In genomic region chr5:79999722-80000121, GRCh38 we compare ENCODE assay signal across 24 cellular contexts. TPM values are rescaled to one million over a fixed set of nuclear protein-coding genes. Genes with fewer than 3 reads are reported as not detected.
A peak's percentile ranks its signal among the peaks of the same experiment; 100 is the strongest.
DNase-seq lines count a peak whose midpoint lies in the region; ATAC-seq and TF ChIP-seq lines count a peak whose summit lies in the region.
"Had no signal": no experiment of that assay in that cellular context is flagged by ENCODE, and none has a peak within 500 bp of the region (broad histone marks: within the 10 kb centered on the region; RNA-seq: fewer than 3 reads in every experiment).

No MANE protein-coding gene starts in this region.

- POLR2A ChIA-PET in activated CD8-positive, alpha-beta T cell treated with anti-CD3 and anti-CD28 coated beads for 36 hours (lab: Charles Lee), result interaction anchor here (1.2 kb wide), 1 partner anchor 8 kb away, joined by 4 read pairs; the partner anchor contains the start of gene MTX3
- POLR2A ChIA-PET in activated CD8-positive, alpha-beta T cell treated with anti-CD3 and anti-CD28 coated beads, Interleukin-2, amount 10 ng/mL, durations not matched to agents 7 days and 5 days (lab: Charles Lee), result no interaction called here

- H3K27ac Mint-ChIP-seq in activated CD8-positive, alpha-beta T cell treated with anti-CD3 and anti-CD28 coated beads for 36 hours, result no peak overlapping the region
- no peak overlapping the region for H3K27ac Mint-ChIP-seq in activated CD8-positive, alpha-beta T cell treated with anti-CD3 and anti-CD28 coated beads, Interleukin-2, amount 10 ng/mL, durations not matched to agents 7 days and 5 days
- H3K27ac Mint-ChIP-seq in stimulated activated naive CD8-positive, alpha-beta T cell treated with anti-CD3 and anti-CD28 coated beads, Interleukin-15, amount 100 ng/mL, for 72 hours, result no peak overlapping the region
- H3K27ac Mint-ChIP-seq: CD14-positive monocyte; CD4-positive, alpha-beta memory T cell; CD4-positive, CD25-positive, alpha-beta regulatory T cell; CD8-positive, alpha-beta memory T cell had no signal

- H3K27ac ChIP-seq in coronary artery (no peak overlapping the region), tibial nerve (no peak overlapping the region)
- H3K27ac ChIP-seq: 22Rv1, BLaER1 had no signal

- no peaks in the 10 kb centered on the region for H3K27me3 Mint-ChIP-seq in activated CD8-positive, alpha-beta T cell treated with anti-CD3 and anti-CD28 coated beads for 36 hours
- H3K27me3 Mint-ChIP-seq in activated CD8-positive, alpha-beta T cell treated with anti-CD3 and anti-CD28 coated beads, Interleukin-2, amount 10 ng/mL, durations not matched to agents 7 days and 5 days (ENCODE audit: low read depth), result no peaks in the 10 kb centered on the region
- H3K27me3 Mint-ChIP-seq in stimulated activated naive CD8-positive, alpha-beta T cell treated with anti-CD3 and anti-CD28 coated beads, Interleukin-15, amount 100 ng/mL, for 72 hours, result no peaks in the 10 kb centered on the region

- TF ChIP-seq POLR2A in tibial nerve (IDR thresholded peaks at IDR 0.05), result no peak

- H3K27me3 ChIP-seq in tibial nerve, result no peaks in the 10 kb centered on the region
- H3K27me3 ChIP-seq: BE2C, BLaER1 had no signal

- no peak overlapping the region for H3K4me3 ChIP-seq in coronary artery
- H3K4me3 ChIP-seq in tibial nerve, result no peak overlapping the region
- H3K4me3 ChIP-seq: BLaER1, GM12878 had no signal

- peak; percentile 20 for ATAC-seq in activated CD8-positive, alpha-beta T cell treated with anti-CD3 and anti-CD28 coated beads for 36 hours
- no peak for ATAC-seq in activated CD8-positive, alpha-beta T cell treated with anti-CD3 and anti-CD28 coated beads, Interleukin-2, amount 10 ng/mL, durations not matched to agents 7 days and 5 days
- peak; percentile 81 for ATAC-seq in stimulated activated naive CD8-positive, alpha-beta T cell treated with anti-CD3 and anti-CD28 coated beads, Interleukin-15, Interleukin-2, amounts not matched to agents 100 U/mL and 50 U/mL, for 24 hours
- ATAC-seq in stimulated activated naive CD8-positive, alpha-beta T cell treated with anti-CD3 and anti-CD28 coated beads, Interleukin-15, amount 100 ng/mL, for 72 hours, result no peak
- ATAC-seq: GM12878 had no signal

- H3K4me3 Mint-ChIP-seq in activated CD8-positive, alpha-beta T cell treated with anti-CD3 and anti-CD28 coated beads for 36 hours, result no peak overlapping the region
- no peak overlapping the region for H3K4me3 Mint-ChIP-seq in activated CD8-positive, alpha-beta T cell treated with anti-CD3 and anti-CD28 coated beads, Interleukin-2, amount 10 ng/mL, durations not matched to agents 7 days and 5 days
- H3K4me3 Mint-ChIP-seq in stimulated activated naive CD8-positive, alpha-beta T cell treated with anti-CD3 and anti-CD28 coated beads, Interleukin-15, amount 100 ng/mL, for 72 hours, result no peak overlapping the region
- H3K4me3 Mint-ChIP-seq: CD14-positive monocyte; CD4-positive, alpha-beta memory T cell; CD4-positive, CD25-positive, alpha-beta regulatory T cell; CD8-positive, alpha-beta memory T cell had no signal

- 93 to 94% methylated on average over 1 of the region's 1 CpG for WGBS in tibial nerve, 2 donors

- H3K9me3 ChIP-seq in tibial nerve, result no peaks in the 10 kb centered on the region
- H3K9me3 ChIP-seq: BE2C, BLaER1 had no signal

- intact Hi-C loops in activated CD8-positive, alpha-beta T cell treated with anti-CD3 and anti-CD28 coated beads for 36 hours (cut with micrococcal nuclease), result no loop called here

- H3K4me1 Mint-ChIP-seq in activated CD8-positive, alpha-beta T cell treated with anti-CD3 and anti-CD28 coated beads for 36 hours (ENCODE audit: low read depth), result peaks cover 15% of the 10 kb centered on the region
- no peaks in the 10 kb centered on the region for H3K4me1 Mint-ChIP-seq in activated CD8-positive, alpha-beta T cell treated with anti-CD3 and anti-CD28 coated beads, Interleukin-2, amount 10 ng/mL, durations not matched to agents 7 days and 5 days (ENCODE audit: low read depth)
- H3K4me1 Mint-ChIP-seq in stimulated activated naive CD8-positive, alpha-beta T cell treated with anti-CD3 and anti-CD28 coated beads, Interleukin-15, amount 100 ng/mL, for 72 hours, result peaks cover 13% of the 10 kb centered on the region
- H3K4me1 Mint-ChIP-seq: CD14-positive monocyte; CD4-positive, alpha-beta memory T cell; CD8-positive, alpha-beta memory T cell had no signal

- H3K36me3 ChIP-seq in tibial nerve, result peaks cover 0 to 8% (median 0%) of the 10 kb centered on the region in 3 donors
- H3K36me3 ChIP-seq: BE2C, BLaER1 had no signal

- TF ChIP-seq EP300 in tibial nerve (IDR thresholded peaks at IDR 0.05), result no peak

- CTCF ChIA-PET in activated CD8-positive, alpha-beta T cell treated with anti-CD3 and anti-CD28 coated beads for 36 hours (lab: Charles Lee), result no interaction called here
- CTCF ChIA-PET in activated CD8-positive, alpha-beta T cell treated with anti-CD3 and anti-CD28 coated beads, Interleukin-2, amount 10 ng/mL, durations not matched to agents 7 days and 5 days (lab: Charles Lee), result interaction anchor here (2.6 kb wide), 1 partner anchor 84 kb away, joined by 8 read pairs; no protein-coding TSS in a partner anchor

- peaks cover 10% of the 10 kb centered on the region for H3K36me3 Mint-ChIP-seq in activated CD8-positive, alpha-beta T cell treated with anti-CD3 and anti-CD28 coated beads for 36 hours (ENCODE audit: low read depth)
- H3K36me3 Mint-ChIP-seq in activated CD8-positive, alpha-beta T cell treated with anti-CD3 and anti-CD28 coated beads, Interleukin-2, amount 10 ng/mL, durations not matched to agents 7 days and 5 days (ENCODE audit: low read depth), result peaks cover 6% of the 10 kb centered on the region
- H3K36me3 Mint-ChIP-seq: CD14-positive monocyte had no signal

- no peak for DNase-seq in activated CD8-positive, alpha-beta T cell treated with anti-CD3 and anti-CD28 coated beads for 36 hours
- DNase-seq in activated CD8-positive, alpha-beta T cell treated with anti-CD3 and anti-CD28 coated beads, Interleukin-2, amount 10 ng/mL, durations not matched to agents 7 days and 5 days, result no peak
- no peak for DNase-seq in stimulated activated naive CD8-positive, alpha-beta T cell treated with anti-CD3 and anti-CD28 coated beads, Interleukin-15, Interleukin-2, amounts not matched to agents 100 U/mL and 50 U/mL, for 24 hours
- no peak for DNase-seq in stimulated activated naive CD8-positive, alpha-beta T cell treated with anti-CD3 and anti-CD28 coated beads, Interleukin-15, amount 100 ng/mL, for 72 hours
- no peak for DNase-seq in coronary artery (ENCODE audit: low spot score)
- no peak for DNase-seq in tibial nerve (ENCODE audit: low spot score in 2 of 2)
- DNase-seq: ACHN; BE2C; C1 segment of cervical spinal cord; CD4-positive, alpha-beta memory T cell; CD4-positive, CD25-positive, alpha-beta regulatory T cell; CD8-positive, alpha-beta memory T cell; COR-L47; DMS 273 treated with DMSO at 0.1 percent for 48 hours; DMS153; DMS53; DMS79; DND-41; EL; GDM1 had no signal

- TF ChIP-seq CTCF in activated CD8-positive, alpha-beta T cell treated with anti-CD3 and anti-CD28 coated beads for 36 hours (IDR thresholded peaks at IDR 0.05), result no peak
- TF ChIP-seq CTCF in coronary artery (IDR thresholded peaks at IDR 0.05) (peak; percentile 12), tibial nerve (IDR thresholded peaks at IDR 0.05) (no peak)

- no peaks in the 10 kb centered on the region for H3K4me1 ChIP-seq in tibial nerve
- H3K4me1 ChIP-seq: BE2C, BLaER1 had no signal

- no peaks in the 10 kb centered on the region for H3K9me3 Mint-ChIP-seq in activated CD8-positive, alpha-beta T cell treated with anti-CD3 and anti-CD28 coated beads for 36 hours
- no peaks in the 10 kb centered on the region for H3K9me3 Mint-ChIP-seq in activated CD8-positive, alpha-beta T cell treated with anti-CD3 and anti-CD28 coated beads, Interleukin-2, amount 10 ng/mL, durations not matched to agents 7 days and 5 days (ENCODE audit: insufficient read depth)
- no peaks in the 10 kb centered on the region for H3K9me3 Mint-ChIP-seq in stimulated activated naive CD8-positive, alpha-beta T cell treated with anti-CD3 and anti-CD28 coated beads, Interleukin-15, amount 100 ng/mL, for 72 hours
- H3K9me3 Mint-ChIP-seq: CD14-positive monocyte; CD4-positive, alpha-beta memory T cell; CD8-positive, alpha-beta memory T cell had no signal

RNA-seq across cellular contexts. Expression of gene MTX3, which starts 8.7 kb away (rescaled TPM):
- 10 to 100 TPM; 18.1 to 18.5 TPM for total RNA-seq in activated CD8-positive, alpha-beta T cell treated with anti-CD3 and anti-CD28 coated beads for 36 hours
- total RNA-seq in activated CD8-positive, alpha-beta T cell treated with anti-CD3 and anti-CD28 coated beads, Interleukin-2, amount 10 ng/mL, durations not matched to agents 7 days and 5 days, result 10 to 100 TPM; 11.7 to 13.2 TPM
- 10 to 100 TPM; 12.0 to 20.1 (median 18.4) TPM for total RNA-seq in tibial nerve

RNA-seq across cellular contexts. Expression of gene THBS4, which starts 35.4 kb away (rescaled TPM):
- 1 to 10 TPM; 2.3 to 2.5 TPM for total RNA-seq in activated CD8-positive, alpha-beta T cell treated with anti-CD3 and anti-CD28 coated beads for 36 hours
- 1 to 10 TPM in 1 of 2 experiments, under 1 TPM in 1; 0.44 to 1.4 TPM for total RNA-seq in activated CD8-positive, alpha-beta T cell treated with anti-CD3 and anti-CD28 coated beads, Interleukin-2, amount 10 ng/mL, durations not matched to agents 7 days and 5 days
- 100 to 1,000 TPM in 3 of 4 donors, 10 to 100 TPM in 1; 99.0 to 376 (median 157) TPM for total RNA-seq in tibial nerve
- total RNA-seq: CD4-positive, CD25-positive, alpha-beta regulatory T cell had no signal

Comparison
In these comparisons a context has a peak if more than half of its experiments do, and no peak if none do; other contexts are left out.
1. ATAC-seq: peak in activated CD8-positive, alpha-beta T cell treated with anti-CD3 and anti-CD28 coated beads for 36 hours (single experiment) and stimulated activated naive CD8-positive, alpha-beta T cell treated with anti-CD3 and anti-CD28 coated beads, Interleukin-15, Interleukin-2, amounts not matched to agents 100 U/mL and 50 U/mL, for 24 hours (single experiment); none in activated CD8-positive, alpha-beta T cell treated with anti-CD3 and anti-CD28 coated beads, Interleukin-2, amount 10 ng/mL, durations not matched to agents 7 days and 5 days (single experiment) and stimulated activated naive CD8-positive, alpha-beta T cell treated with anti-CD3 and anti-CD28 coated beads, Interleukin-15, amount 100 ng/mL, for 72 hours (single experiment).
2. RNA of gene THBS4, which starts 35.4 kb away (total RNA-seq): 99.0 to 376 TPM in tibial nerve; 2.3 to 2.5 TPM in activated CD8-positive, alpha-beta T cell treated with anti-CD3 and anti-CD28 coated beads for 36 hours and 0.44 to 1.4 TPM in activated CD8-positive, alpha-beta T cell treated with anti-CD3 and anti-CD28 coated beads, Interleukin-2, amount 10 ng/mL, durations not matched to agents 7 days and 5 days; every median in the first group is over 10 times any median in the second.